Comparison of ENCODE assay signal across 10 cellular contexts in the genomic region with DNA sequence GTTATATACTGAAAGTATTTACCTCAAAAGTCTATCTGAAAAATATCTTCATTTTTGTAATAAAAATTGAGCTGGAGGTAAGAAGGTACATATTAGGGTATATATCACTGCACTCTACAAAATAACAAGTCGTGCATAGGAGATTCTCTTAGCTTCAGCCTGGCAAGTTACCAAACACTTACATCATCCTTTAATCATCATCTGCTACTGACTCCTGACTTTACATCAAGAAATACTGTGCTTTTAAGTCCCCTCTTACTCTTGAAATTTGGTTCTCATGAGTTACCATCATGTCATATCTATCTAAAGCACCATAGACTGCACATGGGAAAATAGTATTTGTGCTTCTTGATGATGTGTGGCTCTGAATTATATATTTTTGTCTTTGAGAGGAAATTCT. TPM values are rescaled to one million over a fixed set of nuclear protein-coding genes. Genes with fewer than 3 reads are reported as not detected.
DNase-seq lines count a peak whose midpoint lies in the region; ATAC-seq and TF ChIP-seq lines count a peak whose summit lies in the region.
"Had no signal": no experiment of that assay in that cellular context is flagged by ENCODE, and none has a peak within 500 bp of the region (broad histone marks: within the 10 kb centered on the region; RNA-seq: fewer than 3 reads in every experiment).

No MANE protein-coding gene starts in this region.

- H3K4me2 ChIP-seq in DND-41 (ENCODE audit: insufficient read depth, low read length): no peak overlapping the region
- no peak overlapping the region for H3K4me2 ChIP-seq in neuronal stem cell (ENCODE audit: insufficient read depth, low read length, poor library complexity, severe bottlenecking)

- H2AFZ ChIP-seq in DND-41 (ENCODE audit: low read depth, low read length) (no peak overlapping the region), neuronal stem cell (ENCODE audit: low read length) (no peak overlapping the region)

- H3K36me3 ChIP-seq in DND-41 (ENCODE audit: insufficient read depth, low read length) (peaks cover 54% of the 10 kb centered on the region; the same call in 1 of the 2 replicates), neuronal stem cell (replicated peaks in 1 of 2; ENCODE audit: control insufficient read depth in 2 of 2, insufficient read depth in 2 of 2, low read length in 2 of 2) (peaks cover 6 to 61% of the 10 kb centered on the region in 2 donors)
- H3K36me3 ChIP-seq in effector memory CD4-positive, alpha-beta T cell (ENCODE audit: control insufficient read depth, insufficient read depth, low read length): no peaks in the 10 kb centered on the region

- H3K79me2 ChIP-seq in DND-41 (ENCODE audit: insufficient read depth, low read length): peaks cover 29% of the 10 kb centered on the region

- no peak overlapping the region for H2BK5ac ChIP-seq in neuronal stem cell (ENCODE audit: low read length)

- no peak for TF ChIP-seq CTCF in DND-41 (IDR thresholded peaks at IDR 0.05; ENCODE audit: borderline replicate concordance, extremely low read depth, low read length, poor library complexity, severe bottlenecking)

- no peak overlapping the region for H2BK120ac ChIP-seq in neuronal stem cell (ENCODE audit: low read depth, low read length)

- peaks cover 2% of the 10 kb centered on the region for H3K79me1 ChIP-seq in neuronal stem cell (ENCODE audit: low read depth, low read length)

- H3K4me3 ChIP-seq in DND-41 (ENCODE audit: low read depth in 1 of 2, low read length in 2 of 2) (no peak overlapping the region), neuronal stem cell (ENCODE audit: low read length in 2 of 2) (no peak overlapping the region)
- H3K4me3 ChIP-seq in effector memory CD4-positive, alpha-beta T cell (ENCODE audit: insufficient read depth, low read depth, low read length, poor library complexity, severe bottlenecking): no peak overlapping the region
- H3K4me3 ChIP-seq: body of pancreas had no signal

- no peak overlapping the region for H2BK12ac ChIP-seq in neuronal stem cell (ENCODE audit: low read length)

- DNase-seq in DND-41 (no peak), NCI-H446 (lab: John Stamatoyannopoulos, UW) (peak; percentile 21 to 63), non-pigmented ciliary epithelial cell (ENCODE audit: low read depth) (peak; percentile 91), NCI-H1436 (lab: John Stamatoyannopoulos, UW) (no peak), retina (no peak), neuronal stem cell (ENCODE audit: low spot score) (no peak)
- DNase-seq in effector memory CD4-positive, alpha-beta T cell: no peak
- DNase-seq: body of pancreas; stimulated activated CD8-positive, alpha-beta memory T cell treated with anti-CD3 and anti-CD28 coated beads, Interleukin-4, amount 100 ng/mL, for 48 hours had no signal

- no CpG with 5 or more reads among the region's 1 CpG for WGBS in neuronal stem cell (ENCODE audit: extremely low coverage in 2 of 2, insufficient read length in 2 of 2, insufficient replicate concordance in 1 of 2), 2 donors

- H3K27ac ChIP-seq in DND-41 (ENCODE audit: low read length) (peak overlapping the region; percentile 59; the same call in 1 of the 2 replicates), neuronal stem cell (replicated peaks; ENCODE audit: low read length) (no peak overlapping the region)
- H3K27ac ChIP-seq in effector memory CD4-positive, alpha-beta T cell (ENCODE audit: insufficient read depth, low read length, poor library complexity, severe bottlenecking): peak overlapping the region; percentile 12
- H3K27ac ChIP-seq: body of pancreas had no signal

- H4K8ac ChIP-seq in neuronal stem cell (ENCODE audit: low read depth, low read length): no peak overlapping the region

- no peaks in the 10 kb centered on the region for H3K27me3 ChIP-seq in DND-41 (ENCODE audit: insufficient read depth, low read length, poor library complexity)
- H3K27me3 ChIP-seq in effector memory CD4-positive, alpha-beta T cell (replicated peaks; ENCODE audit: control insufficient read depth, insufficient read depth, low read length, poor library complexity, severe bottlenecking): no peaks in the 10 kb centered on the region
- H3K27me3 ChIP-seq in neuronal stem cell (ENCODE audit: control insufficient read depth in 3 of 3, insufficient read depth in 3 of 3, low read depth in 1 of 3, low read length in 3 of 3): no peaks in the 10 kb centered on the region
- H3K27me3 ChIP-seq: body of pancreas had no signal

- no peak overlapping the region for H2BK15ac ChIP-seq in neuronal stem cell (ENCODE audit: low read length)

- H3K9ac ChIP-seq in DND-41 (ENCODE audit: low read depth, low read length) (no peak overlapping the region; the same call in 1 of the 2 replicates), neuronal stem cell (ENCODE audit: low read depth, low read length, poor library complexity) (no peak overlapping the region)

- no peak overlapping the region for H2AK5ac ChIP-seq in neuronal stem cell (ENCODE audit: low read depth, low read length)

- H3K9me3 ChIP-seq in DND-41 (ENCODE audit: insufficient read depth, low read length, severe bottlenecking) (peaks cover 10% of the 10 kb centered on the region), neuronal stem cell (replicated peaks in 1 of 2; ENCODE audit: control insufficient read depth in 2 of 2, insufficient read depth in 1 of 2, low read depth in 1 of 2, low read length in 2 of 2) (peaks cover 0 to 19% of the 10 kb centered on the region in 2 donors)
- no peaks in the 10 kb centered on the region for H3K9me3 ChIP-seq in effector memory CD4-positive, alpha-beta T cell (ENCODE audit: control insufficient read depth, low read length)
- H3K9me3 ChIP-seq: body of pancreas had no signal

- no peak overlapping the region for H4K91ac ChIP-seq in neuronal stem cell (ENCODE audit: low read depth, low read length, poor library complexity)

- no peak overlapping the region for H3K14ac ChIP-seq in neuronal stem cell (ENCODE audit: low read length)

- no peaks in the 10 kb centered on the region for H4K20me1 ChIP-seq in DND-41 (ENCODE audit: insufficient read depth, low read length)

- no peak overlapping the region for H3K23ac ChIP-seq in neuronal stem cell (ENCODE audit: low read depth, low read length, poor library complexity)

- H3K18ac ChIP-seq in neuronal stem cell (ENCODE audit: low read length): no peak overlapping the region

- peak; percentile 31; the same call in 1 of the 3 replicates for ATAC-seq in DND-41 (ENCODE audit: insufficient read depth, low read depth)
- ATAC-seq in GM19463 (IDR thresholded peaks at IDR 0.05; ENCODE audit: unreplicated experiment): no peak
- ATAC-seq: body of pancreas had no signal

- H3K4me1 ChIP-seq in DND-41 (ENCODE audit: insufficient read depth, low read length): peaks cover 21% of the 10 kb centered on the region
- peaks cover 2% of the 10 kb centered on the region for H3K4me1 ChIP-seq in effector memory CD4-positive, alpha-beta T cell (ENCODE audit: control insufficient read depth, insufficient read depth, low read length, poor library complexity, severe bottlenecking)
- no peaks in the 10 kb centered on the region for H3K4me1 ChIP-seq in neuronal stem cell (ENCODE audit: control insufficient read depth in 2 of 2, insufficient read depth in 1 of 2, low read depth in 1 of 2, low read length in 2 of 2)
- H3K4me1 ChIP-seq: body of pancreas had no signal

- H3K4ac ChIP-seq in neuronal stem cell (ENCODE audit: low read length): no peak overlapping the region

RNA-seq across cellular contexts. Expression of a gene that starts 50.8 kb away (rescaled TPM):
- 7.9 TPM for polyA plus RNA-seq in neuronal stem cell (2013, experiment 1 of 2)
- 7.6 TPM for polyA plus RNA-seq in neuronal stem cell (2013, experiment 2 of 2)

Comparison
In these comparisons a context has a peak if more than half of its experiments do, and no peak if none do; other contexts are left out.
1. DNase-seq: peak in NCI-H446 (2 of 2) and non-pigmented ciliary epithelial cell (single experiment); none in DND-41 (single experiment), effector memory CD4-positive, alpha-beta T cell (0 of 3), NCI-H1436 (single experiment), retina (single experiment) and neuronal stem cell (single experiment).